ENCODE assay signal across 2 cellular contexts in the genomic region with DNA sequence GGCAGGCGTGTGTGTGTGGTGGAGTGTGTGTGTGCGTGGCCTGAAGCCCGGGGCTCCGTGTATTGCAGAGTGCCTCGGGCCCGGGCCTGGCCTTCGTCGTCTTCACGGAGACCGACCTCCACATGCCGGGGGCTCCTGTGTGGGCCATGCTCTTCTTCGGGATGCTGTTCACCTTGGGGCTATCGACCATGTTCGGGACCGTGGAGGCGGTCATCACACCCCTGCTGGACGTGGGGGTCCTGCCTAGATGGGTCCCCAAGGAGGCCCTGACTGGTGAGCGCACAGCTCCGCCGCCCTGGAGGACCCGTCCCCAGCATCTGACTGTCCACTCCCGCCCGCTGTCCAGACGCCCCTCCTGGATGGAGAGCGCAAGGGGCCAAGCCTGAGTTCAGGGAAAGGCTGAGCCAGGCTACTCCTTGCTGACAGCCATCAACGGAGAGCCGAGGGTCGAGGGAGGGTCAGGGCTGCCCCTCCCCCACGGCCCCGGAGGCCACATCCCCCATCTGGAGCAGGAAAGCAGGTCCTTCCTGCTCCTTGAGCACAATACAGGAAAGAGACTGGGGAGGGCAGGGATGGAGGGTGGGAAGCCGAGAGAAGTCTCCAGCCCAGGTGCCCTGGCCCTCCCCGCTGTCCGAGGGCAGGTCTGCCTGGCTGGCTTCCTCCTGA.
TF ChIP-seq lines count a peak whose summit lies in the region.

No MANE protein-coding gene starts in this region.

TF ChIP-seq in GM23338, 12 proteins besides CTCF, POLR2A, EP300 and RAD21 (continues in another document):
- TF ChIP-seq CREB1 (CRISPR knock-in tag; IDR thresholded peaks at IDR 0.05; ENCODE audit: low read depth) (no peak), STAT1 (IDR thresholded peaks at IDR 0.05; ENCODE audit: unreplicated experiment) (no peak), EZH2phosphoT487 (IDR thresholded peaks at IDR 0.05; ENCODE audit: unreplicated experiment) (no peak), JUNB (IDR thresholded peaks at IDR 0.05; ENCODE audit: unreplicated experiment) (no peak), EZH2 (IDR thresholded peaks at IDR 0.05; ENCODE audit: low read depth, unreplicated experiment) (no peak), ZNF114 (CRISPR knock-in tag; IDR thresholded peaks at IDR 0.05) (no peak), ZNF331 (CRISPR knock-in tag; IDR thresholded peaks at IDR 0.05; ENCODE audit: low read depth) (no peak), POLR2AphosphoS5 (IDR thresholded peaks at IDR 0.05; ENCODE audit: low read depth) (no peak)
- TF ChIP-seq, protein P1, sequence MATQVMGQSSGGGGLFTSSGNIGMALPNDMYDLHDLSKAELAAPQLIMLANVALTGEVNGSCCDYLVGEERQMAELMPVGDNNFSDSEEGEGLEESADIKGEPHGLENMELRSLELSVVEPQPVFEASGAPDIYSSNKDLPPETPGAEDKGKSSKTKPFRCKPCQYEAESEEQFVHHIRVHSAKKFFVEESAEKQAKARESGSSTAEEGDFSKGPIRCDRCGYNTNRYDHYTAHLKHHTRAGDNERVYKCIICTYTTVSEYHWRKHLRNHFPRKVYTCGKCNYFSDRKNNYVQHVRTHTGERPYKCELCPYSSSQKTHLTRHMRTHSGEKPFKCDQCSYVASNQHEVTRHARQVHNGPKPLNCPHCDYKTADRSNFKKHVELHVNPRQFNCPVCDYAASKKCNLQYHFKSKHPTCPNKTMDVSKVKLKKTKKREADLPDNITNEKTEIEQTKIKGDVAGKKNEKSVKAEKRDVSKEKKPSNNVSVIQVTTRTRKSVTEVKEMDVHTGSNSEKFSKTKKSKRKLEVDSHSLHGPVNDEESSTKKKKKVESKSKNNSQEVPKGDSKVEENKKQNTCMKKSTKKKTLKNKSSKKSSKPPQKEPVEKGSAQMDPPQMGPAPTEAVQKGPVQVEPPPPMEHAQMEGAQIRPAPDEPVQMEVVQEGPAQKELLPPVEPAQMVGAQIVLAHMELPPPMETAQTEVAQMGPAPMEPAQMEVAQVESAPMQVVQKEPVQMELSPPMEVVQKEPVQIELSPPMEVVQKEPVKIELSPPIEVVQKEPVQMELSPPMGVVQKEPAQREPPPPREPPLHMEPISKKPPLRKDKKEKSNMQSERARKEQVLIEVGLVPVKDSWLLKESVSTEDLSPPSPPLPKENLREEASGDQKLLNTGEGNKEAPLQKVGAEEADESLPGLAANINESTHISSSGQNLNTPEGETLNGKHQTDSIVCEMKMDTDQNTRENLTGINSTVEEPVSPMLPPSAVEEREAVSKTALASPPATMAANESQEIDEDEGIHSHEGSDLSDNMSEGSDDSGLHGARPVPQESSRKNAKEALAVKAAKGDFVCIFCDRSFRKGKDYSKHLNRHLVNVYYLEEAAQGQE (IDR thresholded peaks at IDR 0.05; ENCODE audit: unreplicated experiment): no peak
- TF ChIP-seq, protein P2, sequence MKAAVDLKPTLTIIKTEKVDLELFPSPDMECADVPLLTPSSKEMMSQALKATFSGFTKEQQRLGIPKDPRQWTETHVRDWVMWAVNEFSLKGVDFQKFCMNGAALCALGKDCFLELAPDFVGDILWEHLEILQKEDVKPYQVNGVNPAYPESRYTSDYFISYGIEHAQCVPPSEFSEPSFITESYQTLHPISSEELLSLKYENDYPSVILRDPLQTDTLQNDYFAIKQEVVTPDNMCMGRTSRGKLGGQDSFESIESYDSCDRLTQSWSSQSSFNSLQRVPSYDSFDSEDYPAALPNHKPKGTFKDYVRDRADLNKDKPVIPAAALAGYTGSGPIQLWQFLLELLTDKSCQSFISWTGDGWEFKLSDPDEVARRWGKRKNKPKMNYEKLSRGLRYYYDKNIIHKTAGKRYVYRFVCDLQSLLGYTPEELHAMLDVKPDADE (IDR thresholded peaks at IDR 0.05): no peak

TF ChIP-seq in H1, 55 proteins besides CTCF, POLR2A, EP300 and RAD21:
- TF ChIP-seq, protein P3, sequence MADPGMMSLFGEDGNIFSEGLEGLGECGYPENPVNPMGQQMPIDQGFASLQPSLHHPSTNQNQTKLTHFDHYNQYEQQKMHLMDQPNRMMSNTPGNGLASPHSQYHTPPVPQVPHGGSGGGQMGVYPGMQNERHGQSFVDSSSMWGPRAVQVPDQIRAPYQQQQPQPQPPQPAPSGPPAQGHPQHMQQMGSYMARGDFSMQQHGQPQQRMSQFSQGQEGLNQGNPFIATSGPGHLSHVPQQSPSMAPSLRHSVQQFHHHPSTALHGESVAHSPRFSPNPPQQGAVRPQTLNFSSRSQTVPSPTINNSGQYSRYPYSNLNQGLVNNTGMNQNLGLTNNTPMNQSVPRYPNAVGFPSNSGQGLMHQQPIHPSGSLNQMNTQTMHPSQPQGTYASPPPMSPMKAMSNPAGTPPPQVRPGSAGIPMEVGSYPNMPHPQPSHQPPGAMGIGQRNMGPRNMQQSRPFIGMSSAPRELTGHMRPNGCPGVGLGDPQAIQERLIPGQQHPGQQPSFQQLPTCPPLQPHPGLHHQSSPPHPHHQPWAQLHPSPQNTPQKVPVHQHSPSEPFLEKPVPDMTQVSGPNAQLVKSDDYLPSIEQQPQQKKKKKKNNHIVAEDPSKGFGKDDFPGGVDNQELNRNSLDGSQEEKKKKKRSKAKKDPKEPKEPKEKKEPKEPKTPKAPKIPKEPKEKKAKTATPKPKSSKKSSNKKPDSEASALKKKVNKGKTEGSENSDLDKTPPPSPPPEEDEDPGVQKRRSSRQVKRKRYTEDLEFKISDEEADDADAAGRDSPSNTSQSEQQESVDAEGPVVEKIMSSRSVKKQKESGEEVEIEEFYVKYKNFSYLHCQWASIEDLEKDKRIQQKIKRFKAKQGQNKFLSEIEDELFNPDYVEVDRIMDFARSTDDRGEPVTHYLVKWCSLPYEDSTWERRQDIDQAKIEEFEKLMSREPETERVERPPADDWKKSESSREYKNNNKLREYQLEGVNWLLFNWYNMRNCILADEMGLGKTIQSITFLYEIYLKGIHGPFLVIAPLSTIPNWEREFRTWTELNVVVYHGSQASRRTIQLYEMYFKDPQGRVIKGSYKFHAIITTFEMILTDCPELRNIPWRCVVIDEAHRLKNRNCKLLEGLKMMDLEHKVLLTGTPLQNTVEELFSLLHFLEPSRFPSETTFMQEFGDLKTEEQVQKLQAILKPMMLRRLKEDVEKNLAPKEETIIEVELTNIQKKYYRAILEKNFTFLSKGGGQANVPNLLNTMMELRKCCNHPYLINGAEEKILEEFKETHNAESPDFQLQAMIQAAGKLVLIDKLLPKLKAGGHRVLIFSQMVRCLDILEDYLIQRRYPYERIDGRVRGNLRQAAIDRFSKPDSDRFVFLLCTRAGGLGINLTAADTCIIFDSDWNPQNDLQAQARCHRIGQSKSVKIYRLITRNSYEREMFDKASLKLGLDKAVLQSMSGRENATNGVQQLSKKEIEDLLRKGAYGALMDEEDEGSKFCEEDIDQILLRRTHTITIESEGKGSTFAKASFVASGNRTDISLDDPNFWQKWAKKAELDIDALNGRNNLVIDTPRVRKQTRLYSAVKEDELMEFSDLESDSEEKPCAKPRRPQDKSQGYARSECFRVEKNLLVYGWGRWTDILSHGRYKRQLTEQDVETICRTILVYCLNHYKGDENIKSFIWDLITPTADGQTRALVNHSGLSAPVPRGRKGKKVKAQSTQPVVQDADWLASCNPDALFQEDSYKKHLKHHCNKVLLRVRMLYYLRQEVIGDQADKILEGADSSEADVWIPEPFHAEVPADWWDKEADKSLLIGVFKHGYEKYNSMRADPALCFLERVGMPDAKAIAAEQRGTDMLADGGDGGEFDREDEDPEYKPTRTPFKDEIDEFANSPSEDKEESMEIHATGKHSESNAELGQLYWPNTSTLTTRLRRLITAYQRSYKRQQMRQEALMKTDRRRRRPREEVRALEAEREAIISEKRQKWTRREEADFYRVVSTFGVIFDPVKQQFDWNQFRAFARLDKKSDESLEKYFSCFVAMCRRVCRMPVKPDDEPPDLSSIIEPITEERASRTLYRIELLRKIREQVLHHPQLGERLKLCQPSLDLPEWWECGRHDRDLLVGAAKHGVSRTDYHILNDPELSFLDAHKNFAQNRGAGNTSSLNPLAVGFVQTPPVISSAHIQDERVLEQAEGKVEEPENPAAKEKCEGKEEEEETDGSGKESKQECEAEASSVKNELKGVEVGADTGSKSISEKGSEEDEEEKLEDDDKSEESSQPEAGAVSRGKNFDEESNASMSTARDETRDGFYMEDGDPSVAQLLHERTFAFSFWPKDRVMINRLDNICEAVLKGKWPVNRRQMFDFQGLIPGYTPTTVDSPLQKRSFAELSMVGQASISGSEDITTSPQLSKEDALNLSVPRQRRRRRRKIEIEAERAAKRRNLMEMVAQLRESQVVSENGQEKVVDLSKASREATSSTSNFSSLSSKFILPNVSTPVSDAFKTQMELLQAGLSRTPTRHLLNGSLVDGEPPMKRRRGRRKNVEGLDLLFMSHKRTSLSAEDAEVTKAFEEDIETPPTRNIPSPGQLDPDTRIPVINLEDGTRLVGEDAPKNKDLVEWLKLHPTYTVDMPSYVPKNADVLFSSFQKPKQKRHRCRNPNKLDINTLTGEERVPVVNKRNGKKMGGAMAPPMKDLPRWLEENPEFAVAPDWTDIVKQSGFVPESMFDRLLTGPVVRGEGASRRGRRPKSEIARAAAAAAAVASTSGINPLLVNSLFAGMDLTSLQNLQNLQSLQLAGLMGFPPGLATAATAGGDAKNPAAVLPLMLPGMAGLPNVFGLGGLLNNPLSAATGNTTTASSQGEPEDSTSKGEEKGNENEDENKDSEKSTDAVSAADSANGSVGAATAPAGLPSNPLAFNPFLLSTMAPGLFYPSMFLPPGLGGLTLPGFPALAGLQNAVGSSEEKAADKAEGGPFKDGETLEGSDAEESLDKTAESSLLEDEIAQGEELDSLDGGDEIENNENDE (IDR thresholded peaks at IDR 0.05; ENCODE audit: insufficient replicate concordance, low read length): no peak
- TF ChIP-seq TEAD4 (IDR thresholded peaks at IDR 0.05; ENCODE audit: low read depth, low read length) (no peak), KDM4A (IDR thresholded peaks at IDR 0.05; ENCODE audit: low read depth, low read length, severe bottlenecking) (no peak)
